ENCODE assay signal across 26 cellular contexts in genomic region chr4:69467797-69468196, GRCh38. TPM values are rescaled to one million over a fixed set of nuclear protein-coding genes. Genes with fewer than 3 reads are reported as not detected.
"Had no signal": no experiment of that assay in that cellular context is flagged by ENCODE, and none has a peak within 500 bp of the region (broad histone marks: within the 10 kb centered on the region; RNA-seq: fewer than 3 reads in every experiment).

No MANE protein-coding gene starts in this region.

- ATAC-seq: gastrocnemius medialis; left cardiac atrium; lower lobe of right lung; natural killer cell treated with Interleukin-12 subunit alpha and Interleukin-12 subunit beta and Interleukin-15 and Interleukin-18, amount 100 ng/mL, for 72 hours; stimulated activated effector memory CD8-positive, alpha-beta T cell treated with anti-CD3 and anti-CD28 coated beads, Interleukin-12 subunit alpha, Interleukin-12 subunit beta, amount 100 ng/mL, for 72 hours; stimulated activated naive CD8-positive, alpha-beta T cell treated with anti-CD3 and anti-CD28 coated beads, Interleukin-15, Interleukin-2, amounts not matched to agents 100 U/mL and 50 U/mL, for 24 hours had no signal

- H3K4me1 ChIP-seq: esophagus muscularis mucosa, gastrocnemius medialis, left ventricle myocardium inferior, lower lobe of right lung, neural progenitor cell, right atrium auricular region, sigmoid colon, tibial artery, upper lobe of left lung, uterus had no signal

- H3K4me3 ChIP-seq: esophagus muscularis mucosa, gastrocnemius medialis, left ventricle myocardium inferior, lower lobe of right lung, neural progenitor cell, ovary, right atrium auricular region, sigmoid colon, skin epidermis, tibial artery, upper lobe of left lung, uterus had no signal

- DNase-seq: effector memory CD4-positive, alpha-beta T cell; gastrocnemius medialis; kidney; left cardiac atrium; left ventricle myocardium inferior; lower lobe of right lung; midbrain; nucleus accumbens; ovary; sigmoid colon; stimulated activated CD4-positive, alpha-beta T cell treated with anti-CD3 and anti-CD28 coated beads, Interleukin-4, amount 100 ng/mL, for 1 hour; stimulated activated CD8-positive, alpha-beta memory T cell treated with anti-CD3 and anti-CD28 coated beads, Interleukin-4, amount 100 ng/mL, for 48 hours; stimulated activated naive CD8-positive, alpha-beta T cell treated with anti-CD3 and anti-CD28 coated beads, Interleukin-15, Interleukin-2, amounts not matched to agents 100 U/mL and 50 U/mL, for 24 hours; tibial artery; upper lobe of left lung; uterus had no signal

- H3K27me3 ChIP-seq: esophagus muscularis mucosa, gastrocnemius medialis, neural progenitor cell, ovary, right atrium auricular region, sigmoid colon, tibial artery, upper lobe of left lung, uterus had no signal

- H3K27ac ChIP-seq: epithelial cell of prostate, esophagus muscularis mucosa, gastrocnemius medialis, left ventricle myocardium inferior, lower lobe of right lung, neural progenitor cell, ovary, right atrium auricular region, sigmoid colon, skin epidermis, tibial artery, upper lobe of left lung, uterus had no signal

- H3K36me3 ChIP-seq: esophagus muscularis mucosa, gastrocnemius medialis, left ventricle myocardium inferior, lower lobe of right lung, neural progenitor cell, ovary, right atrium auricular region, sigmoid colon, tibial artery, upper lobe of left lung, uterus had no signal

- H3K4me2 ChIP-seq: neural progenitor cell had no signal

- H3K9ac ChIP-seq: neural progenitor cell had no signal

- H3K9me3 ChIP-seq: esophagus muscularis mucosa, gastrocnemius medialis, lower lobe of right lung, ovary, right atrium auricular region, sigmoid colon, tibial artery, upper lobe of left lung, uterus had no signal

RNA-seq across cellular contexts. Expression of gene UGT2B4, which starts 27.9 kb away (rescaled TPM):
- total RNA-seq: esophagus muscularis mucosa; fibroblast of villous mesenchyme; kidney; left ventricle myocardium inferior; lower lobe of right lung; natural killer cell treated with Interleukin-12 subunit alpha and Interleukin-12 subunit beta and Interleukin-15 and Interleukin-18, amount 100 ng/mL, for 72 hours; posterior vena cava; temporal lobe; uterus had no signal
- polyA plus RNA-seq: ovary had no signal
